ENCODE assay signal across 6 cellular contexts in the genomic region with DNA sequence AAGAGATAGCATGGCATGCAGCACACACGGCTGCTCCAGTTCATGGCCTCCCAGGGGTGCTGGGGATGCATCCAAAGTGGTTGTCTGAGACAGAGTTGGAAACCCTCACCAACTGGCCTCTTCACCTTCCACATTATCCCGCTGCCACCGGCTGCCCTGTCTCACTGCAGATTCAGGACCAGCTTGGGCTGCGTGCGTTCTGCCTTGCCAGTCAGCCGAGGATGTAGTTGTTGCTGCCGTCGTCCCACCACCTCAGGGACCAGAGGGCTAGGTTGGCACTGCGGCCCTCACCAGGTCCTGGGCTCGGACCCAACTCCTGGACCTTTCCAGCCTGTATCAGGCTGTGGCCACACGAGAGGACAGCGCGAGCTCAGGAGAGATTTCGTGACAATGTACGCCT. TPM values are rescaled to one million over a fixed set of nuclear protein-coding genes. Genes with fewer than 3 reads are reported as not detected.
DNase-seq lines count a peak whose midpoint lies in the region.
"Had no signal": no experiment of that assay in that cellular context is flagged by ENCODE, and none has a peak within 500 bp of the region (broad histone marks: within the 10 kb centered on the region; RNA-seq: fewer than 3 reads in every experiment).

No MANE protein-coding gene starts in this region.

- H3K9me3 Mint-ChIP-seq in CD4-positive, alpha-beta memory T cell, result peaks cover 0 to 4% (median 0%) of the 10 kb centered on the region in 8 donors
- H3K9me3 Mint-ChIP-seq: neural progenitor cell had no signal

- H3K27ac ChIP-seq in CD4-positive, alpha-beta memory T cell (ENCODE audit: low read depth, low read length), result peak overlapping the region; percentile 4
- H3K27ac ChIP-seq: neural progenitor cell had no signal

- POLR2A ChIA-PET in CD4-positive, alpha-beta memory T cell (lab: Charles Lee; ENCODE audit: partially characterized antibody), result interaction anchor here (7.4 kb wide), 1 partner anchor 26 kb away, joined by 130 read pairs; the partner anchor contains the start of gene SEMA4B

- no peaks in the 10 kb centered on the region for H3K27me3 ChIP-seq in CD4-positive, alpha-beta memory T cell (ENCODE audit: insufficient read depth, low read length)
- H3K27me3 ChIP-seq: BE2C had no signal

- H3K27me3 Mint-ChIP-seq in CD4-positive, alpha-beta memory T cell, result no peaks in the 10 kb centered on the region

- no peak for DNase-seq in CD4-positive, alpha-beta memory T cell
- no peak for DNase-seq in stimulated activated CD4-positive, alpha-beta T cell treated with anti-CD3 and anti-CD28 coated beads, Interleukin-4, amount 100 ng/mL, for 24 hours
- DNase-seq: activated CD8-positive, alpha-beta memory T cell treated with anti-CD3 and anti-CD28 coated beads for 24 hours; BE2C; NCI-H748 treated with DMSO at 0.1 percent for 48 hours had no signal

- peaks cover 28 to 44% of the 10 kb centered on the region in 2 donors for H3K36me3 Mint-ChIP-seq in CD4-positive, alpha-beta memory T cell

- H3K27ac Mint-ChIP-seq in CD4-positive, alpha-beta memory T cell, result peak overlapping the region; percentile 95 to 100 (median 97)

- H3K9me3 ChIP-seq in CD4-positive, alpha-beta memory T cell (ENCODE audit: control insufficient read depth in 1 of 2, low read length in 2 of 2), result no peaks in the 10 kb centered on the region
- H3K9me3 ChIP-seq: BE2C had no signal

- peaks cover 44% of the 10 kb centered on the region for H3K36me3 ChIP-seq in CD4-positive, alpha-beta memory T cell (ENCODE audit: insufficient read depth, low read length)
- H3K36me3 ChIP-seq: neural progenitor cell had no signal

- H3K4me1 ChIP-seq in CD4-positive, alpha-beta memory T cell (ENCODE audit: insufficient read depth, low read length), result peaks cover 42% of the 10 kb centered on the region
- H3K4me1 ChIP-seq: BE2C, neural progenitor cell had no signal

- intact Hi-C loops in CD4-positive, alpha-beta memory T cell (cut with micrococcal nuclease), result no loop called here

- CTCF ChIA-PET in CD4-positive, alpha-beta memory T cell (lab: Charles Lee; ENCODE audit: partially characterized antibody), result no interaction called here

- peaks cover 25 to 46% (median 38%) of the 10 kb centered on the region in 4 donors for H3K4me1 Mint-ChIP-seq in CD4-positive, alpha-beta memory T cell

- peak overlapping the region in 1 of 8 donors; percentile 10 for H3K4me3 Mint-ChIP-seq in CD4-positive, alpha-beta memory T cell
- H3K4me3 Mint-ChIP-seq: neural progenitor cell had no signal

- H3K4me3 ChIP-seq in CD4-positive, alpha-beta memory T cell (ENCODE audit: low read length in 2 of 2), result no peak overlapping the region
- H3K4me3 ChIP-seq: neural progenitor cell had no signal

RNA-seq across cellular contexts. Expression of gene CIB1, which starts 4.8 kb away (rescaled TPM):
- total RNA-seq in CD4-positive, alpha-beta memory T cell, result 10 to 100 TPM; 95.2 to 98.2 TPM
- polyA plus RNA-seq in CD4-positive, alpha-beta memory T cell, result 100 to 1,000 TPM; 259 to 345 TPM

RNA-seq across cellular contexts. Expression of gene GDPGP1, which starts 5.0 kb away (rescaled TPM):
- 10 to 100 TPM; 10.1 to 15.0 TPM for total RNA-seq in CD4-positive, alpha-beta memory T cell
- 1 to 10 TPM in 1 of 2 donors, under 1 TPM in 1; 0.58 to 2.0 TPM for polyA plus RNA-seq in CD4-positive, alpha-beta memory T cell

RNA-seq across cellular contexts. Expression of gene TTLL13, which starts 20.4 kb away (rescaled TPM):
- 1 to 10 TPM; 1.1 to 1.4 TPM for total RNA-seq in CD4-positive, alpha-beta memory T cell
- polyA plus RNA-seq in CD4-positive, alpha-beta memory T cell, result not detected

RNA-seq across cellular contexts. Expression of gene SEMA4B, which starts 27.8 kb away (rescaled TPM):
- 10 to 100 TPM; 18.9 to 23.0 TPM for total RNA-seq in CD4-positive, alpha-beta memory T cell
- 10 to 100 TPM in 1 of 2 donors, 1 to 10 TPM in 1; 4.4 to 10.5 TPM for polyA plus RNA-seq in CD4-positive, alpha-beta memory T cell

RNA-seq across cellular contexts. Expression of gene NGRN, which starts 36.5 kb away (rescaled TPM):
- total RNA-seq in CD4-positive, alpha-beta memory T cell, result 10 to 100 TPM; 53.7 to 59.2 TPM
- 10 to 100 TPM; 42.6 to 45.1 TPM for polyA plus RNA-seq in CD4-positive, alpha-beta memory T cell
